In genomic region chr2:119701352-119701751, GRCh38 we compare ENCODE assay signal across 20 cellular contexts.
"Had no signal": no experiment of that assay in that cellular context is flagged by ENCODE, and none has a peak within 500 bp of the region (broad histone marks: within the 10 kb centered on the region; RNA-seq: fewer than 3 reads in every experiment).

No MANE protein-coding gene starts in this region.

- H3K36me3 ChIP-seq: heart left ventricle had no signal

- FAIRE-seq: frontal cortex, keratinocyte had no signal

- H3K4me3 ChIP-seq: body of pancreas, heart left ventricle, psoas muscle had no signal

- H3K9me3 ChIP-seq: body of pancreas, SK-N-SH had no signal

- H3K4me2 ChIP-seq: SK-N-SH had no signal

- H3K27ac Mint-ChIP-seq: activated CD8-positive, alpha-beta T cell treated with anti-CD3 and anti-CD28 coated beads, Interleukin-2, amount 10 ng/mL, durations not matched to agents 7 days and 5 days; activated naive CD4-positive, alpha-beta T cell treated with anti-CD3 and anti-CD28 coated beads, Interleukin-2, amount 50 U/mL, for 24 hours; effector memory CD8-positive, alpha-beta T cell; T-cell had no signal

- H3K27me3 ChIP-seq: body of pancreas, heart left ventricle had no signal

- DNase-seq: activated CD8-positive, alpha-beta memory T cell treated with anti-CD3 and anti-CD28 coated beads, Interleukin-2, amount 50 U/mL, for 4 hours; activated CD8-positive, alpha-beta T cell treated with anti-CD3 and anti-CD28 coated beads, Interleukin-2, amount 10 ng/mL, durations not matched to agents 7 days and 5 days; activated effector memory CD4-positive, alpha-beta T cell treated with anti-CD3 and anti-CD28 coated beads, Interleukin-2, amount 50 U/mL, for 16 hours; activated T-cell treated with anti-CD3 and anti-CD28 coated beads, Interleukin-2, amount 50 U/mL, for 48 hours; amygdala; body of pancreas; effector memory CD8-positive, alpha-beta T cell; heart left ventricle; naive thymus-derived CD8-positive, alpha-beta T cell; psoas muscle; SK-N-SH; stimulated activated naive CD8-positive, alpha-beta T cell treated with anti-CD3 and anti-CD28 coated beads, Interleukin-15, Interleukin-2, amounts not matched to agents 100 U/mL and 50 U/mL, for 24 hours; T-cell; T1000 had no signal

- H3K4me3 Mint-ChIP-seq: activated CD8-positive, alpha-beta T cell treated with anti-CD3 and anti-CD28 coated beads, Interleukin-2, amount 10 ng/mL, durations not matched to agents 7 days and 5 days; activated naive CD4-positive, alpha-beta T cell treated with anti-CD3 and anti-CD28 coated beads, Interleukin-2, amount 50 U/mL, for 24 hours; central memory CD8-positive, alpha-beta T cell; effector memory CD8-positive, alpha-beta T cell; T-cell had no signal

- ATAC-seq: activated CD8-positive, alpha-beta T cell treated with anti-CD3 and anti-CD28 coated beads, Interleukin-2, amount 10 ng/mL, durations not matched to agents 7 days and 5 days; body of pancreas; effector memory CD8-positive, alpha-beta T cell; left lobe of liver; naive thymus-derived CD8-positive, alpha-beta T cell; psoas muscle; sciatic nerve; stimulated activated naive CD8-positive, alpha-beta T cell treated with anti-CD3 and anti-CD28 coated beads, Interleukin-15, Interleukin-2, amounts not matched to agents 100 U/mL and 50 U/mL, for 24 hours; T-cell had no signal

- H3K9ac ChIP-seq: SK-N-SH had no signal

- H3K27me3 Mint-ChIP-seq: activated naive CD4-positive, alpha-beta T cell treated with anti-CD3 and anti-CD28 coated beads, Interleukin-2, amount 50 U/mL, for 24 hours had no signal

- H3K27ac ChIP-seq: body of pancreas, heart left ventricle, psoas muscle had no signal

- H3K9me3 Mint-ChIP-seq: activated naive CD4-positive, alpha-beta T cell treated with anti-CD3 and anti-CD28 coated beads, Interleukin-2, amount 50 U/mL, for 24 hours; central memory CD8-positive, alpha-beta T cell; effector memory CD8-positive, alpha-beta T cell; T-cell had no signal
